3 cellular contexts compared by ENCODE assay signal in the genomic region with DNA sequence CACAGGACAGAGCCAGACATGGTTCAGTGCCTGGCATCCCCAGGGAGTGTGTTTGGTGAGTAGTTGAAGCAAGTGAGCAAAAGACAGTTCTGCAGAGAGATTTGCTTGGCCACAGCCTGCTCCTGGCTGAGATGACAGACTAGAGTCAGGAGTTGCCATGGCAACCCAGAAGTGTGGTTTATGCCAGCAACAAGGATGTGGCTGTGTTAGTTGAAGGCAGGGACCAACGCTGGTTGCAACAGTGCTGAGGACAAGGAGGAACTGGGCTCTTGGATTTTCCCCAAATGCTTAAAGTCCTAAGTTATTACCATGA.
TF ChIP-seq lines count a peak whose summit lies in the region.

No MANE protein-coding gene starts in this region.

TF ChIP-seq in SK-N-SH, 30 proteins besides CTCF, POLR2A, EP300 and RAD21:
- peak; percentile 28; the same call in 1 of the 2 replicates for TF ChIP-seq MXI1 (IDR thresholded peaks at IDR 0.05; ENCODE audit: low read depth, low read length)
- peak; percentile 92 for TF ChIP-seq RFX5 (IDR thresholded peaks at IDR 0.05; ENCODE audit: low read length)
- TF ChIP-seq, protein P1, sequence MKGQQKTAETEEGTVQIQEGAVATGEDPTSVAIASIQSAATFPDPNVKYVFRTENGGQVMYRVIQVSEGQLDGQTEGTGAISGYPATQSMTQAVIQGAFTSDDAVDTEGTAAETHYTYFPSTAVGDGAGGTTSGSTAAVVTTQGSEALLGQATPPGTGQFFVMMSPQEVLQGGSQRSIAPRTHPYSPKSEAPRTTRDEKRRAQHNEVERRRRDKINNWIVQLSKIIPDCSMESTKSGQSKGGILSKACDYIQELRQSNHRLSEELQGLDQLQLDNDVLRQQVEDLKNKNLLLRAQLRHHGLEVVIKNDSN (IDR thresholded peaks at IDR 0.05; ENCODE audit: borderline replicate concordance, low read depth) = no peak

TF ChIP-seq in SK-N-SH treated with all-trans-retinoic acid at 6 μM for 48 hours, 23 proteins besides CTCF, POLR2A, EP300 and RAD21:
- TF ChIP-seq TSHZ2 (CRISPR knock-in tag; IDR thresholded peaks at IDR 0.05) = no peak
- TF ChIP-seq BACH2 (CRISPR knock-in tag; IDR thresholded peaks at IDR 0.05; ENCODE audit: borderline replicate concordance) = no peak
- TF ChIP-seq TOX (CRISPR knock-in tag; IDR thresholded peaks at IDR 0.05; ENCODE audit: borderline replicate concordance) = no peak
- no peak for TF ChIP-seq ZNF565 (CRISPR knock-in tag; conservative IDR thresholded peaks at IDR 0.05; ENCODE audit: low read depth)
- TF ChIP-seq TCF4 (CRISPR knock-in tag; IDR thresholded peaks at IDR 0.05; ENCODE audit: borderline replicate concordance) = no peak
- no peak for TF ChIP-seq ZNF8 (CRISPR knock-in tag; IDR thresholded peaks at IDR 0.05)
- no peak for TF ChIP-seq PPARA (CRISPR knock-in tag; IDR thresholded peaks at IDR 0.05; ENCODE audit: borderline replicate concordance)
- no peak for TF ChIP-seq ESRRG (CRISPR knock-in tag; IDR thresholded peaks at IDR 0.05)
- TF ChIP-seq, protein P2, sequence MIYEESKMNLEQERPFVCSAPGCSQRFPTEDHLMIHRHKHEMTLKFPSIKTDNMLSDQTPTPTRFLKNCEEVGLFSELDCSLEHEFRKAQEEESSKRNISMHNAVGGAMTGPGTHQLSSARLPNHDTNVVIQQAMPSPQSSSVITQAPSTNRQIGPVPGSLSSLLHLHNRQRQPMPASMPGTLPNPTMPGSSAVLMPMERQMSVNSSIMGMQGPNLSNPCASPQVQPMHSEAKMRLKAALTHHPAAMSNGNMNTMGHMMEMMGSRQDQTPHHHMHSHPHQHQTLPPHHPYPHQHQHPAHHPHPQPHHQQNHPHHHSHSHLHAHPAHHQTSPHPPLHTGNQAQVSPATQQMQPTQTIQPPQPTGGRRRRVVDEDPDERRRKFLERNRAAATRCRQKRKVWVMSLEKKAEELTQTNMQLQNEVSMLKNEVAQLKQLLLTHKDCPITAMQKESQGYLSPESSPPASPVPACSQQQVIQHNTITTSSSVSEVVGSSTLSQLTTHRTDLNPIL (CRISPR knock-in tag; IDR thresholded peaks at IDR 0.05; ENCODE audit: low read depth) = no peak
- TF ChIP-seq GLIS3 (CRISPR knock-in tag; IDR thresholded peaks at IDR 0.05) = no peak
- no peak for TF ChIP-seq CSDC2 (CRISPR knock-in tag; IDR thresholded peaks at IDR 0.05)
- TF ChIP-seq CSRNP3 (CRISPR knock-in tag; IDR thresholded peaks at IDR 0.05) = no peak

TF ChIP-seq in H1, 55 proteins besides CTCF, POLR2A, EP300 and RAD21 (continued from another document):
- peak in 1 of 2 experiments; percentile 62; a peak in 1 of 4 replicates for TF ChIP-seq SIN3A (conservative IDR thresholded peaks at IDR 0.05 in 1 of 2, IDR thresholded peaks at IDR 0.05 in 1 of 2; ENCODE audit: low read depth in 1 of 2, low read length in 2 of 2)
- TF ChIP-seq RFX5 (IDR thresholded peaks at IDR 0.05; ENCODE audit: borderline replicate concordance, low read depth, low read length) = peak; percentile 59; the same call in 1 of the 2 replicates
- no peak for TF ChIP-seq BACH1 (IDR thresholded peaks at IDR 0.05; ENCODE audit: low read length)
